ENCODE assay signal across 1 cellular context in the genomic region with DNA sequence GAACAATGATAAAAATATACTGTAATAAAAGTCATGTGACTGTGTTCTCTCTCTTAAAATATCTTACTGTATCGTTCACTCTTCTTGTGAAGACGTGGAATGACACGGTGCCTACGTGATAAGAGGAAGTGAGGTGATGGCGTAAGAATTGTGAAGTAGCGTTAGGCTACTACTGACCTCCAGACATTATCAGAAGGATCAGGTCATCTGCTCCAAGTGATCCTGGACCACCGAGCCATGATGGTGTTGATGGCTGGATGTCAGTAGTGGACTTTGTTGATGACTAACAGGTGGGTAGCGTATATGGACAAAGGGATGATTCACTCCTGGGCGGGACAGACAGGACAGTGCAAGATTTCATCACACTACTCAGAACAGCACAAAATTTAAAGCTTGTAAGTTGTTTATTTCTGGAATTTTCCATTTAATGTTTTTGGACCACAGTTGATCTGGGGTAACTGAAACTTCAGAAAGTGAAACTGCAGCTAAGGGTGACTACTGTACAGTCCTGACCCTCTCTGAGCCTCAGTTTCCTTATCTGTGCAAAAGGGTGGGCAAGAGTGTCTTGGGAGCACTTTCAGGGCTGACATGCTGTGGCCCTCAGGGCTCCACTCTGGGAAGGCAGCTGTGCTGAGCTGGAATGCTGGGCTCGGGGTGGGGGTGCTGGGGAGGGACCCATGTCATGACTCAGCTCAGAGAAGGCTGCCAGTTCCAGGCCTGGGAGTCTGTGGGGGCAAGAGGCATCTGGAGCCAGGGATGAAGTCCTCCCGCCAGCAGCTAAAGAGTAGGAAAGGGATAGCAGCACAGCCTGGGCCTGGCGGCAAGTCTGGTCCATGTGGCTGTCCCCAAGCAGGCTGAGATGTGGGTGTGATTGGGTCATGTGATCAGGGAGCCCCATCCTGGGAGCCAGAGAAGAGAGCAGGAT.
TF ChIP-seq lines count a peak whose summit lies in the region.

No MANE protein-coding gene starts in this region.

TF ChIP-seq in HEK293, 187 proteins besides CTCF, POLR2A, EP300 and RAD21 (continued from another document):
- TF ChIP-seq, protein P1, sequence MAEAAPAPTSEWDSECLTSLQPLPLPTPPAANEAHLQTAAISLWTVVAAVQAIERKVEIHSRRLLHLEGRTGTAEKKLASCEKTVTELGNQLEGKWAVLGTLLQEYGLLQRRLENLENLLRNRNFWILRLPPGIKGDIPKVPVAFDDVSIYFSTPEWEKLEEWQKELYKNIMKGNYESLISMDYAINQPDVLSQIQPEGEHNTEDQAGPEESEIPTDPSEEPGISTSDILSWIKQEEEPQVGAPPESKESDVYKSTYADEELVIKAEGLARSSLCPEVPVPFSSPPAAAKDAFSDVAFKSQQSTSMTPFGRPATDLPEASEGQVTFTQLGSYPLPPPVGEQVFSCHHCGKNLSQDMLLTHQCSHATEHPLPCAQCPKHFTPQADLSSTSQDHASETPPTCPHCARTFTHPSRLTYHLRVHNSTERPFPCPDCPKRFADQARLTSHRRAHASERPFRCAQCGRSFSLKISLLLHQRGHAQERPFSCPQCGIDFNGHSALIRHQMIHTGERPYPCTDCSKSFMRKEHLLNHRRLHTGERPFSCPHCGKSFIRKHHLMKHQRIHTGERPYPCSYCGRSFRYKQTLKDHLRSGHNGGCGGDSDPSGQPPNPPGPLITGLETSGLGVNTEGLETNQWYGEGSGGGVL (tag by site-specific recombination; IDR thresholded peaks at IDR 0.05) = peak; percentile 86
- TF ChIP-seq WT1 (tag by site-specific recombination; IDR thresholded peaks at IDR 0.05) = 0 out of 2 replicates have a peak, but pooled peaks have one; percentile 16
- peak; percentile 49 for TF ChIP-seq ZFHX2 (tag by site-specific recombination; conservative IDR thresholded peaks at IDR 0.05)
TF ChIP-seq in HEK293: peak in this region for 10.
